In the genomic region with DNA sequence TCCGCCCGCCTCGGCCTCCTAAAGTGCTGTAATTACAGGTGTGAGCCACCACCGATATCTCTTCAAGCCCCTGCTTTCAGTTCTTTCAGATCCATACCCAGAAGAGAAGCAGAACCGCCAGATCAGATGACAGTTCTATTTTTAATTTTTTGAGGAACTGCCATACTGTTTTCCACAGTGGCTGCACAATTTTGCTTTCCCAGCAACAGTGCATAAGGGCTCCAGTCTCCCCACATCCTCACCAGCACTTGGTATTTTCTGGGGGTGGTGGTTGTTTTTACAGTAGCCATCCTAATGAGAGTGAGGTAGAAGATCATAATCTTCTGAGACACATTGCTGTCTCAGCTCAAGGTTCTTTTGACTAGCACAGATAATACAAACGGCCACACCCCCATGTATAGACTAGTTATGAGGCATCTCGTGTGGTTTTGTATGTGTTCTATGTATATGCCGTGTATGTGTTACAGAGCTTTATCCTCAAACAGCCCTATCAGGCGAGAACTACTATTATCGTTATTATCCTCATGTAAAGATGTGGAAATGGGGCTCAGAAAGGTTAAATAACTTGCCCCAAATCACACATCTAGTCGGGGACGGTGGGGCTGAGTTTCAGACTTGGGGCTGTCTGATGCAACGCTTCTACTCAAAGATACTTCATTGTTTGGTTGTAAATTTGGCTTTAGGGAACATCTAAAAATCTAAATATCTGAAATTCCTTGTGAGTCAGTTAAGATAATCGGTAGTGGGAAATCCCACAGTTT, we compare ENCODE assay signal across 26 cellular contexts. TPM values are rescaled to one million over a fixed set of nuclear protein-coding genes. Genes with fewer than 3 reads are reported as not detected.
DNase-seq lines count a peak whose midpoint lies in the region; ATAC-seq, FAIRE-seq and TF ChIP-seq lines count a peak whose summit lies in the region.
"Had no signal": no experiment of that assay in that cellular context is flagged by ENCODE, and none has a peak within 500 bp of the region (broad histone marks: within the 10 kb centered on the region; RNA-seq: fewer than 3 reads in every experiment).

No MANE protein-coding gene starts in this region.

- H3K4me1 ChIP-seq in right lobe of liver (no peaks in the 10 kb centered on the region), HepG2 (ENCODE audit: insufficient read depth, low read length) (peaks cover 30% of the 10 kb centered on the region), heart left ventricle (peaks cover 0 to 63% (median 5%) of the 10 kb centered on the region in 12 donors)
- H3K4me1 ChIP-seq: BE2C, parathyroid adenoma had no signal

- H3K4me2 ChIP-seq in HepG2 (ENCODE audit: low read depth, low read length): no peak overlapping the region
- H3K4me2 ChIP-seq: SK-N-SH had no signal

- H3K36me3 Mint-ChIP-seq in activated naive CD8-positive, alpha-beta T cell treated with anti-CD3 and anti-CD28 coated beads for 36 hours: no peaks in the 10 kb centered on the region
- H3K36me3 Mint-ChIP-seq: activated naive CD4-positive, alpha-beta T cell treated with anti-CD3 and anti-CD28 coated beads, Interleukin-2, amount 10 ng/mL, durations not matched to agents 7 days and 5 days; natural killer cell treated with Interleukin-12 subunit alpha and Interleukin-12 subunit beta and Interleukin-15 and Interleukin-18, amount 100 ng/mL, for 72 hours had no signal

- TF ChIP-seq RAD21 in HepG2 (CRISPR knock-in tag; IDR thresholded peaks at IDR 0.05): no peak

- no peaks in the 10 kb centered on the region for H3K9me3 Mint-ChIP-seq in activated naive CD8-positive, alpha-beta T cell treated with anti-CD3 and anti-CD28 coated beads for 36 hours
- H3K9me3 Mint-ChIP-seq: activated CD8-positive, alpha-beta T cell treated with anti-CD3 and anti-CD28 coated beads for 36 hours; activated naive CD4-positive, alpha-beta T cell treated with anti-CD3 and anti-CD28 coated beads, Interleukin-2, amount 10 ng/mL, durations not matched to agents 7 days and 5 days; activated T-cell treated with anti-CD3 and anti-CD28 coated beads, Interleukin-2, amount 50 U/mL, for 24 hours; natural killer cell treated with Interleukin-12 subunit alpha and Interleukin-12 subunit beta and Interleukin-15 and Interleukin-18, amount 100 ng/mL, for 72 hours had no signal

- no peak overlapping the region for H3K4me3 Mint-ChIP-seq in activated naive CD8-positive, alpha-beta T cell treated with anti-CD3 and anti-CD28 coated beads for 36 hours
- H3K4me3 Mint-ChIP-seq: activated CD8-positive, alpha-beta T cell treated with anti-CD3 and anti-CD28 coated beads for 36 hours; activated naive CD4-positive, alpha-beta T cell treated with anti-CD3 and anti-CD28 coated beads, Interleukin-2, amount 10 ng/mL, durations not matched to agents 7 days and 5 days; activated T-cell treated with anti-CD3 and anti-CD28 coated beads, Interleukin-2, amount 50 U/mL, for 24 hours; natural killer cell treated with Interleukin-12 subunit alpha and Interleukin-12 subunit beta and Interleukin-15 and Interleukin-18, amount 100 ng/mL, for 72 hours had no signal

- in situ Hi-C loops in HepG2 (cut with HindIII; ENCODE audit: extremely low pct_ligation_motif_present, low pct_unique_long_range_greater_than_20kb): no loop called here

- H2AFZ ChIP-seq in HepG2 (ENCODE audit: low read length): no peak overlapping the region
- H2AFZ ChIP-seq: parathyroid adenoma had no signal

- peak overlapping the region in 1 of 3 donors; percentile 60 for H3K27ac ChIP-seq in right lobe of liver
- H3K27ac ChIP-seq in HepG2 (ENCODE audit: extremely low read length, insufficient read depth, low read length): no peak overlapping the region
- peak overlapping the region in 3 of 12 donors; percentile 13 to 86 (median 24) for H3K27ac ChIP-seq in heart left ventricle
- H3K27ac ChIP-seq: parathyroid adenoma had no signal

- CTCF ChIA-PET in HepG2 (lab: Yijun Ruan, JAX; ENCODE audit: low intra/inter-chr PET ratio, low total read pairs): no interaction called here

- TF ChIP-seq EP300 in HepG2 (IDR thresholded peaks at IDR 0.05; ENCODE audit: low read depth in 2 of 2, low read length in 2 of 2) (no peak), HepG2 (CRISPR knock-in tag; IDR thresholded peaks at IDR 0.05; ENCODE audit: borderline replicate concordance) (no peak)

- H3K4me3 ChIP-seq in right lobe of liver (no peak overlapping the region), HepG2 (replicated peaks in 1 of 3; ENCODE audit: insufficient read depth in 1 of 3, low read depth in 2 of 3, low read length in 3 of 3) (no peak overlapping the region), heart left ventricle (no peak overlapping the region)
- H3K4me3 ChIP-seq: gastroesophageal sphincter had no signal

- H3K27ac Mint-ChIP-seq in activated naive CD8-positive, alpha-beta T cell treated with anti-CD3 and anti-CD28 coated beads for 36 hours: no peak overlapping the region
- H3K27ac Mint-ChIP-seq: activated CD8-positive, alpha-beta T cell treated with anti-CD3 and anti-CD28 coated beads for 36 hours; activated naive CD4-positive, alpha-beta T cell treated with anti-CD3 and anti-CD28 coated beads, Interleukin-2, amount 10 ng/mL, durations not matched to agents 7 days and 5 days; activated T-cell treated with anti-CD3 and anti-CD28 coated beads, Interleukin-2, amount 50 U/mL, for 24 hours; natural killer cell treated with Interleukin-12 subunit alpha and Interleukin-12 subunit beta and Interleukin-15 and Interleukin-18, amount 100 ng/mL, for 72 hours had no signal

- no peaks in the 10 kb centered on the region for H3K79me2 ChIP-seq in HepG2 (ENCODE audit: insufficient read depth, low read length)
- H3K79me2 ChIP-seq: parathyroid adenoma had no signal

- BruUV-seq in HepG2 (replicated peaks; lab: Mats Ljungman, UMichigan): no TSS peak

- TF ChIP-seq POLR2A in right lobe of liver (IDR thresholded peaks at IDR 0.05): peak; percentile 11
- no peak for TF ChIP-seq POLR2A in HepG2 (IDR thresholded peaks at IDR 0.05; ENCODE audit: insufficient read depth in 1 of 2, low read depth in 2 of 2, low read length in 2 of 2)
- no peak for TF ChIP-seq POLR2A in heart left ventricle (IDR thresholded peaks at IDR 0.05)

- no peaks in the 10 kb centered on the region for H4K20me1 ChIP-seq in HepG2 (ENCODE audit: insufficient read depth, low read length)

- peaks cover 41% of the 10 kb centered on the region for H3K4me1 Mint-ChIP-seq in activated naive CD8-positive, alpha-beta T cell treated with anti-CD3 and anti-CD28 coated beads for 36 hours

- H3K9me3 ChIP-seq in right lobe of liver (no peaks in the 10 kb centered on the region), HepG2 (ENCODE audit: low read length) (no peaks in the 10 kb centered on the region), heart left ventricle (no peaks in the 10 kb centered on the region)
- H3K9me3 ChIP-seq: BE2C, gastroesophageal sphincter, SK-N-SH had no signal

- ATAC-seq in right lobe of liver: peak in 2 of 4 donors; percentile 10 to 25
- no peak for ATAC-seq in HepG2
- ATAC-seq in heart left ventricle: peak in 3 of 4 donors; percentile 27 to 52 (median 29)
- ATAC-seq in sciatic nerve: peak; percentile 54
- ATAC-seq in GM21381 (IDR thresholded peaks at IDR 0.05; ENCODE audit: unreplicated experiment): no peak
- no peak for ATAC-seq in HG02623 (IDR thresholded peaks at IDR 0.05; ENCODE audit: unreplicated experiment)
- ATAC-seq: activated CD8-positive, alpha-beta T cell treated with anti-CD3 and anti-CD28 coated beads for 36 hours; esophagus mucosa; gastroesophageal sphincter; natural killer cell treated with Interleukin-12 subunit alpha and Interleukin-12 subunit beta and Interleukin-15 and Interleukin-18, amount 100 ng/mL, for 72 hours had no signal

- DNase-seq in right lobe of liver: no peak
- DNase-seq in HepG2 (ENCODE audit: low spot score): no peak
- no peak for DNase-seq in heart left ventricle
- DNase-seq in sciatic nerve (ENCODE audit: low spot score): no peak
- DNase-seq in HuH-7 (ENCODE audit: low spot score): no peak
- DNase-seq in activated naive CD8-positive, alpha-beta T cell treated with anti-CD3 and anti-CD28 coated beads for 36 hours: no peak
- DNase-seq: activated CD8-positive, alpha-beta T cell treated with anti-CD3 and anti-CD28 coated beads for 36 hours; activated naive CD4-positive, alpha-beta T cell treated with anti-CD3 and anti-CD28 coated beads, Interleukin-2, amount 10 ng/mL, durations not matched to agents 7 days and 5 days; BE2C; effector memory CD4-positive, alpha-beta T cell; EL; kidney; NCI-H1694 treated with DMSO at 0.1 percent for 48 hours; NK-92 treated with Interleukin-12 subunit alpha and Interleukin-12 subunit beta, amount 100 ng/mL, for 24 hours; SK-N-SH; stimulated activated naive CD4-positive, alpha-beta T cell had no signal

- peaks cover 56% of the 10 kb centered on the region for H3K27me3 Mint-ChIP-seq in activated naive CD8-positive, alpha-beta T cell treated with anti-CD3 and anti-CD28 coated beads for 36 hours

- intact Hi-C loops in right lobe of liver (cut with DNase I): no loop called here
- intact Hi-C loops in HepG2 (cut with micrococcal nuclease; ENCODE audit: unreplicated experiment): no loop called here
- intact Hi-C loops in heart left ventricle (cut with DNase I): no loop called here
- intact Hi-C loops in sciatic nerve (cut with DNase I): no loop called here

- H3K27me3 ChIP-seq in right lobe of liver (no peaks in the 10 kb centered on the region), HepG2 (ENCODE audit: control insufficient read depth in 1 of 2, insufficient read depth in 2 of 2, low read length in 2 of 2) (peaks cover 0 to 16% of the 10 kb centered on the region in 2 experiments; a peak in 3 of 5 replicates), heart left ventricle (no peaks in the 10 kb centered on the region)
- H3K27me3 ChIP-seq: BE2C, gastroesophageal sphincter had no signal

- no peak overlapping the region for H3K9ac ChIP-seq in HepG2 (ENCODE audit: insufficient read depth, low read depth, low read length)
- H3K9ac ChIP-seq: parathyroid adenoma, SK-N-SH had no signal

- 55% methylated on average over 14 of the region's 14 CpGs for WGBS in right lobe of liver (ENCODE audit: insufficient coverage, low coverage, low lambda C conversion rate, missing lambda C conversion rate)
- 31% methylated on average over 14 of the region's 14 CpGs for WGBS in HepG2 (ENCODE audit: low lambda C conversion rate)
- WGBS in heart left ventricle, 4 donors: 78 to 82% (median 80%) methylated on average over 14 of the region's 14 CpGs

- H3K36me3 ChIP-seq in right lobe of liver (no peaks in the 10 kb centered on the region), HepG2 (replicated peaks in 1 of 2; ENCODE audit: control insufficient read depth in 1 of 2, insufficient read depth in 2 of 2, low read length in 2 of 2) (no peaks in the 10 kb centered on the region), heart left ventricle (no peaks in the 10 kb centered on the region)
- H3K36me3 ChIP-seq: BE2C, gastroesophageal sphincter had no signal

- no peak for FAIRE-seq in HepG2 (lab: Jason Lieb, UNC)
- FAIRE-seq: A204.1, kidney, urothelium cell line had no signal

- TF ChIP-seq CTCF in right lobe of liver (IDR thresholded peaks at IDR 0.05) (no peak), HepG2 (CRISPR knock-in tag; IDR thresholded peaks at IDR 0.05) (no peak), heart left ventricle (IDR thresholded peaks at IDR 0.05) (no peak)

- POLR2A ChIA-PET in HepG2 (lab: Yijun Ruan, JAX): no interaction called here

RNA-seq across cellular contexts. Expression of a gene that starts 12.0 kb away (rescaled TPM):
- total RNA-seq in right lobe of liver (under 1 TPM in 3 of 6 experiments, not detected in 3; 0.06 to 0.53 (median 0.12) TPM), HepG2 (2016; rRNA removed; fragmentation: Illumina TruSeq; extraction: Trizol) (not detected in 2 replicates), heart left ventricle (1 to 10 TPM in 1 of 9 donors, under 1 TPM in 5, not detected in 3; 0.07 to 1.1 (median 0.18) TPM), sciatic nerve (3.1 TPM)
- total RNA-seq in HepG2 (2016; cell fraction: cytosol; rRNA removed; fragmentation: Illumina TruSeq; extraction: Trizol; ENCODE audit: low read depth): not detected in 2 replicates
- total RNA-seq in HepG2 (2016; cell fraction: insoluble cytoplasmic fraction; rRNA removed; fragmentation: Illumina TruSeq; extraction: Trizol): not detected in 2 replicates
- not detected in 2 replicates for total RNA-seq in HepG2 (2016; cell fraction: membrane; rRNA removed; fragmentation: Illumina TruSeq; extraction: Trizol)
- not detected in 2 replicates for total RNA-seq in HepG2 (2016; cell fraction: nucleus; rRNA removed; fragmentation: Illumina TruSeq; extraction: Trizol)
- polyA plus RNA-seq in HepG2 (2011; rRNA removed) (not detected in 2 replicates), heart left ventricle (under 1 TPM in 1 of 2 donors, not detected in 1; 0.06 TPM)
- polyA plus RNA-seq in HepG2 (2011; cell fraction: cytosol; rRNA removed): 0.01 and 0.03 TPM in 2 replicates
- 0.03 and 0.08 TPM in 2 replicates for polyA plus RNA-seq in HepG2 (2011; cell fraction: nucleus; rRNA removed)
- 0.08 and 0.11 TPM in 2 replicates for polyA plus RNA-seq in HepG2 (2012)
- not detected in 2 replicates for polyA plus RNA-seq in HepG2 (2016; cell fraction: cytosol; fragmentation: Illumina TruSeq; extraction: Trizol; ENCODE audit: low read depth)
- not detected in 2 replicates for polyA plus RNA-seq in HepG2 (2016; cell fraction: insoluble cytoplasmic fraction; fragmentation: Illumina TruSeq; extraction: Trizol; ENCODE audit: low read depth)
- not detected in 2 replicates for polyA plus RNA-seq in HepG2 (2016; cell fraction: membrane; fragmentation: Illumina TruSeq; extraction: Trizol; ENCODE audit: low read depth)
- polyA plus RNA-seq in HepG2 (2016; cell fraction: nucleus; fragmentation: Illumina TruSeq; extraction: Trizol; ENCODE audit: insufficient read depth, low read depth): 0.27 TPM in 1 of 2 replicates, not detected in the other
- 0.04 and 0.80 TPM in 2 replicates for polyA minus RNA-seq in HepG2 (2011; rRNA and poly(A)+ RNA removed; ENCODE audit: low replicate concordance)
- polyA minus RNA-seq in HepG2 (2011; cell fraction: cytosol; rRNA and poly(A)+ RNA removed): not detected in 2 replicates
- polyA minus RNA-seq in HepG2 (2011; cell fraction: nucleus; rRNA and poly(A)+ RNA removed): not detected in 2 replicates
- under 1 TPM; 0.49 to 0.70 TPM for total RNA-seq in activated naive CD8-positive, alpha-beta T cell treated with anti-CD3 and anti-CD28 coated beads for 36 hours
- total RNA-seq: chondrocyte had no signal

Comparison
In these comparisons a context has a peak if more than half of its experiments do, and no peak if none do; other contexts are left out.
1. ATAC-seq: peak in heart left ventricle (3 of 4) and sciatic nerve (single experiment); none in HepG2 (single experiment), GM21381 (single experiment) and HG02623 (single experiment).